ENCODE assay signal across 8 cellular contexts in genomic region chr4:47668810-47669408, GRCh38.
DNase-seq lines count a peak whose midpoint lies in the region; ATAC-seq and TF ChIP-seq lines count a peak whose summit lies in the region.

No MANE protein-coding gene starts in this region.

- H3K4me1 ChIP-seq in fibroblast of lung (ENCODE audit: control insufficient read depth, extremely low read depth, insufficient read depth, low read length) (no peaks in the 10 kb centered on the region), osteoblast (ENCODE audit: insufficient read depth, low read length) (no peaks in the 10 kb centered on the region)

- no peak overlapping the region for H2AFZ ChIP-seq in fibroblast of lung (ENCODE audit: low read length)
- no peak overlapping the region for H2AFZ ChIP-seq in osteoblast (ENCODE audit: low read length)

- H3K79me2 ChIP-seq in fibroblast of lung (ENCODE audit: control insufficient read depth, insufficient read depth, low read length) (no peaks in the 10 kb centered on the region), osteoblast (ENCODE audit: insufficient read depth, low read length) (no peaks in the 10 kb centered on the region)

- ATAC-seq in GM21390 (IDR thresholded peaks at IDR 0.05; ENCODE audit: unreplicated experiment) (peak; percentile 84), GM18505 (IDR thresholded peaks at IDR 0.05; ENCODE audit: unreplicated experiment) (no peak)

- H3K9me3 ChIP-seq in fibroblast of lung (ENCODE audit: control insufficient read depth, insufficient read depth, low read depth, low read length) = no peaks in the 10 kb centered on the region
- no peaks in the 10 kb centered on the region for H3K9me3 ChIP-seq in osteoblast (ENCODE audit: low read depth, low read length)

- peak overlapping the region; percentile 25 for H3K4me2 ChIP-seq in fibroblast of lung (ENCODE audit: extremely low read depth, insufficient read depth, low read length)
- peak overlapping the region; percentile 52 for H3K4me2 ChIP-seq in osteoblast (ENCODE audit: insufficient read depth, low read length)

- TF ChIP-seq POLR2A in GM18505 (IDR thresholded peaks at IDR 0.05; ENCODE audit: borderline replicate concordance, extremely low read depth, insufficient read depth, insufficient read length) = no peak

- no peaks in the 10 kb centered on the region for H3K27me3 ChIP-seq in fibroblast of lung (ENCODE audit: control insufficient read depth, insufficient read depth, low read length)
- no peaks in the 10 kb centered on the region for H3K27me3 ChIP-seq in osteoblast (ENCODE audit: insufficient read depth, low read length)

- H3K36me3 ChIP-seq in fibroblast of lung (ENCODE audit: control insufficient read depth, insufficient read depth, low read length) (no peaks in the 10 kb centered on the region), osteoblast (ENCODE audit: insufficient read depth, low read length) (no peaks in the 10 kb centered on the region)

- H3K27ac ChIP-seq in fibroblast of lung (ENCODE audit: insufficient read depth, low read length) = no peak overlapping the region
- H3K27ac ChIP-seq in osteoblast (ENCODE audit: low read depth, low read length) = no peak overlapping the region

- TF ChIP-seq CTCF in fibroblast of lung (conservative IDR thresholded peaks at IDR 0.05 in 1 of 2, IDR thresholded peaks at IDR 0.05 in 1 of 2; ENCODE audit: low read depth in 1 of 2, low read length in 2 of 2) = peak; percentile 57 to 74
- peak; percentile 79 for TF ChIP-seq CTCF in osteoblast (IDR thresholded peaks at IDR 0.05; ENCODE audit: extremely low read depth, low read depth, low read length)

- H3K4me3 ChIP-seq in fibroblast of lung (replicated peaks in 1 of 4; ENCODE audit: control extremely low read depth in 1 of 4, insufficient read depth in 1 of 4, low read depth in 3 of 4, low read length in 4 of 4) (peak overlapping the region in 1 of 4 experiments; percentile 7), osteoblast (ENCODE audit: insufficient read depth, low read length) (peak overlapping the region; percentile 21)

- H3K9ac ChIP-seq in fibroblast of lung (ENCODE audit: insufficient read depth, low read length) = no peak overlapping the region

- H4K20me1 ChIP-seq in fibroblast of lung (ENCODE audit: control insufficient read depth, extremely low read depth, insufficient read depth, low read length) (no peaks in the 10 kb centered on the region), osteoblast (ENCODE audit: insufficient read depth, low read length) (no peaks in the 10 kb centered on the region)

- peak; percentile 42 for DNase-seq in NCI-H748 (lab: John Stamatoyannopoulos, UW; ENCODE audit: unreplicated experiment)
- no peak for DNase-seq in NCI-H748 treated with DMSO at 0.1 percent for 48 hours (lab: John Stamatoyannopoulos, UW)
- DNase-seq in Kasumi-1 (lab: John Stamatoyannopoulos, UW) = peak; percentile 81 to 89
- peak; percentile 37 for DNase-seq in SKM-1 (lab: John Stamatoyannopoulos, UW; ENCODE audit: unreplicated experiment)
- peak; percentile 48 to 76 for DNase-seq in fibroblast of lung (ENCODE audit: low read depth in 2 of 2)
- DNase-seq in osteoblast (ENCODE audit: insufficient read length, low spot score, missing footprints) = no peak

Comparison
In these comparisons a context has a peak if more than half of its experiments do, and no peak if none do; other contexts are left out.
1. DNase-seq: peak in NCI-H748 (single experiment), Kasumi-1 (2 of 2), SKM-1 (single experiment) and fibroblast of lung (2 of 2); none in NCI-H748 treated with DMSO at 0.1 percent for 48 hours (single experiment) and osteoblast (single experiment).